21 cellular contexts compared by ENCODE assay signal in the genomic region with DNA sequence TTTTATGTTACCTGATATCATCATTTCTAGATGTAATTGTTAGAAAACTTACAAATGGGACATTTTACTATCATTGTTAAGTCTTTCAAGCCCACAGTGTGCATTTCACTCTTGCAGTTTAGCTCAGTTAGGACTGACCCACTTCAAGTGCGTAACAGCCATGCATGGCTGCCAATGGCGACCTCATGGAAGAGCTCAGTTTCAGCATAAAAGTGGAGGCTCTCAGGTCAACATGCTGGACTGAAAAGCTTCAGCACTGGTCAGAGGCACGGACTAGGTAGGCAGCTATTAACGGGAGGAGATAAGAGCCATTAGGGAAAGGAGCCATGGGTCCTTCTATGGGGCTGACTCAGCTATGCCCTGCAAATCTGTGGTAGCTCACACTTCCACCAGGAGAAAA.
"Had no signal": no experiment of that assay in that cellular context is flagged by ENCODE, and none has a peak within 500 bp of the region (broad histone marks: within the 10 kb centered on the region; RNA-seq: fewer than 3 reads in every experiment).

No MANE protein-coding gene starts in this region.

- H3K36me3 Mint-ChIP-seq: activated naive CD8-positive, alpha-beta T cell treated with anti-CD3 and anti-CD28 coated beads for 36 hours; memory B cell; naive thymus-derived CD4-positive, alpha-beta T cell had no signal

- H3K4me3 Mint-ChIP-seq: activated B cell treated with CpG ODN at 0.5 μM for 24 hours; activated naive CD8-positive, alpha-beta T cell treated with anti-CD3 and anti-CD28 coated beads for 36 hours; activated T-cell treated with anti-CD3 and anti-CD28 coated beads, Interleukin-2, amount 50 U/mL, for 4 hours; effector memory CD8-positive, alpha-beta T cell; memory B cell; naive thymus-derived CD4-positive, alpha-beta T cell; neural progenitor cell; T-helper 1 cell treated with Interleukin-12 subunit alpha and Interleukin-12 subunit beta and Interleukin-4 antibody, amounts not matched to agents 30 μg/mL and 1 μg/mL, for 36 hours had no signal

- H3K4me3 ChIP-seq: esophagus muscularis mucosa, neural progenitor cell, upper lobe of right lung had no signal

- H3K36me3 ChIP-seq: esophagus muscularis mucosa, neural progenitor cell, upper lobe of right lung had no signal

- H3K9me3 Mint-ChIP-seq: activated B cell treated with CpG ODN at 0.5 μM for 24 hours; activated naive CD8-positive, alpha-beta T cell treated with anti-CD3 and anti-CD28 coated beads for 36 hours; activated T-cell treated with anti-CD3 and anti-CD28 coated beads, Interleukin-2, amount 50 U/mL, for 4 hours; activated T-helper 2 cell treated with anti-CD3 and anti-CD28 coated beads, Interferon-gamma antibody, Interleukin-2, Interleukin-4, amounts not matched to agents 10 μg/mL and 5 μg/mL and 100 μg/mL, durations not matched to agents 14 hours and 24 hours and 36 hours; effector memory CD8-positive, alpha-beta T cell; T-helper 1 cell treated with Interleukin-12 subunit alpha and Interleukin-12 subunit beta and Interleukin-4 antibody, amounts not matched to agents 30 μg/mL and 1 μg/mL, for 36 hours had no signal

- H3K27me3 ChIP-seq: esophagus muscularis mucosa, neural progenitor cell, upper lobe of right lung had no signal

- H3K27ac ChIP-seq: esophagus muscularis mucosa, neural progenitor cell, upper lobe of right lung had no signal

- DNase-seq: activated B cell treated with CpG ODN at 0.5 μM for 24 hours; activated CD4-positive, alpha-beta T cell treated with anti-CD3 and anti-CD28 coated beads for 4 hours; activated CD4-positive, alpha-beta T cell treated with anti-CD3 and anti-CD28 coated beads, Interleukin-2, amount 50 U/mL, for 48 hours; activated CD8-positive, alpha-beta memory T cell treated with anti-CD3 and anti-CD28 coated beads, Interleukin-2, amount 50 U/mL, for 48 hours; activated naive CD4-positive, alpha-beta T cell treated with Interleukin-2 at 50 U/mL for 16 hours; activated naive CD8-positive, alpha-beta T cell treated with anti-CD3 and anti-CD28 coated beads for 36 hours; activated T-cell treated with anti-CD3 and anti-CD28 coated beads, Interleukin-2, amount 50 U/mL, for 4 hours; central memory CD4-positive, alpha-beta T cell; effector memory CD8-positive, alpha-beta T cell; hypothalamus; naive thymus-derived CD4-positive, alpha-beta T cell; posterior cingulate gyrus; stimulated activated CD4-positive, alpha-beta T cell treated with anti-CD3 and anti-CD28 coated beads, Interleukin-4, amount 100 ng/mL, for 24 hours; stimulated activated naive CD8-positive, alpha-beta T cell treated with anti-CD3 and anti-CD28 coated beads, Interleukin-15, Interleukin-2, amounts not matched to agents 100 U/mL and 50 U/mL, for 24 hours; T1000 had no signal

- H3K4me1 Mint-ChIP-seq: activated B cell treated with CpG ODN at 0.5 μM for 24 hours; activated naive CD8-positive, alpha-beta T cell treated with anti-CD3 and anti-CD28 coated beads for 36 hours; memory B cell; naive thymus-derived CD4-positive, alpha-beta T cell had no signal

- H3K9me3 ChIP-seq: upper lobe of right lung had no signal

- H3K27ac Mint-ChIP-seq: activated B cell treated with CpG ODN at 0.5 μM for 24 hours; activated naive CD8-positive, alpha-beta T cell treated with anti-CD3 and anti-CD28 coated beads for 36 hours; activated T-helper 2 cell treated with anti-CD3 and anti-CD28 coated beads, Interferon-gamma antibody, Interleukin-2, Interleukin-4, amounts not matched to agents 10 μg/mL and 5 μg/mL and 100 μg/mL, durations not matched to agents 14 hours and 24 hours and 36 hours; effector memory CD8-positive, alpha-beta T cell; memory B cell; naive thymus-derived CD4-positive, alpha-beta T cell; T-helper 1 cell treated with Interleukin-12 subunit alpha and Interleukin-12 subunit beta and Interleukin-4 antibody, amounts not matched to agents 30 μg/mL and 1 μg/mL, for 36 hours had no signal

- ATAC-seq: activated T-cell treated with anti-CD3 and anti-CD28 coated beads, Interleukin-2, amount 50 U/mL, for 4 hours; effector memory CD8-positive, alpha-beta T cell; naive thymus-derived CD4-positive, alpha-beta T cell; stimulated activated naive CD8-positive, alpha-beta T cell treated with anti-CD3 and anti-CD28 coated beads, Interleukin-15, Interleukin-2, amounts not matched to agents 100 U/mL and 50 U/mL, for 24 hours; upper lobe of right lung had no signal

- H3K4me1 ChIP-seq: esophagus muscularis mucosa, neural progenitor cell, upper lobe of right lung had no signal
